ENCODE assay signal across 1 cellular context in genomic region chr12:53727310-53728041, GRCh38.
TF ChIP-seq lines count a peak whose summit lies in the region.

TSS of gene CALCOCO1 (minus strand) at chr12:53727452. CDS start at chr12:53725242, 2,210 bp downstream.

TF ChIP-seq in HEK293, 187 proteins besides CTCF, POLR2A, EP300 and RAD21 (continued from another document):
- no peak for TF ChIP-seq BCL11A (tag by site-specific recombination; IDR thresholded peaks at IDR 0.05; ENCODE audit: low read depth)
